Comparison of ENCODE assay signal across 14 cellular contexts in the genomic region with DNA sequence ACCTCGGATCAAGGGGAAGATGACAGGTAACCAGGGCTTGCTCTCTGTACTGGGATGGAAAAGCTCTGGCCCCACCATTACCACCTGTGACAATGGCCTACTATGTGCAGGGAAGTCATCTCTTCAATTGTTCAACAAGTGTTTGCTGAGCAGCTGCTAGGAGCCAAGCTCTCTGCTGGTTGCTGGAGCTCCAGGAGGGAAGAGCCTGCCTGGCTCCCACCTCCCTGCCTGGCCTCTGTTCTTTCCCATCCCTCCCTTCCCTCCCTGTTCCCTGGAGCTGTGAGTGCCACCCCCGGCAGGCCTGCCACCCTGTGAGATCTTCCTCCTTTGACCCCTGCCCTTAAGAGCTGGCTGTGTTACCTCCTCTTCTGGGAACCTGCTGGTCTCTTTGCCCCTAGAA. TPM values are rescaled to one million over a fixed set of nuclear protein-coding genes. Genes with fewer than 3 reads are reported as not detected.
DNase-seq lines count a peak whose midpoint lies in the region; ATAC-seq, FAIRE-seq and TF ChIP-seq lines count a peak whose summit lies in the region.
"Had no signal": no experiment of that assay in that cellular context is flagged by ENCODE, and none has a peak within 500 bp of the region (broad histone marks: within the 10 kb centered on the region; RNA-seq: fewer than 3 reads in every experiment).

No MANE protein-coding gene starts in this region.

- peaks cover 16% of the 10 kb centered on the region for H3K9me3 Mint-ChIP-seq in activated naive CD4-positive, alpha-beta T cell treated with anti-CD3 and anti-CD28 coated beads, Interleukin-2, amount 10 ng/mL, durations not matched to agents 7 days and 5 days

- no peaks in the 10 kb centered on the region for H3K9me1 ChIP-seq in K562 (ENCODE audit: control insufficient read depth, insufficient read depth, low read length)

- intact Hi-C loops in OCI-LY7 (cut with micrococcal nuclease; ENCODE audit: unreplicated experiment) (loop anchor here (5.0 kb wide), 1 partner anchor 61 kb away; the partner anchor contains the start of gene IER5L), K562 (cut with micrococcal nuclease) (no loop called here), spleen (cut with DNase I; ENCODE audit: low total_unique reads) (no loop called here)

- POLR2A ChIA-PET in OCI-LY7 (lab: Charles Lee) = interaction anchor here (0.6 to 0.9 kb wide), 2 partner anchors 9 to 35 kb away, joined by 3 to 5 read pairs; no protein-coding TSS in a partner anchor
- POLR2A ChIA-PET in K562 (lab: Yijun Ruan, JAX) = interaction anchor here (0.6 to 2.0 kb wide), 3 partner anchors 99 to 1207 kb away, joined by 3 to 6 read pairs (median 5); partner anchors contain the start of gene ASS1

- peak overlapping the region; percentile 84 for H3K27ac Mint-ChIP-seq in activated naive CD4-positive, alpha-beta T cell treated with anti-CD3 and anti-CD28 coated beads, Interleukin-2, amount 10 ng/mL, durations not matched to agents 7 days and 5 days
- H3K27ac Mint-ChIP-seq: progenitor cell of endocrine pancreas had no signal

- no peak for TF ChIP-seq EP300 in K562 (IDR thresholded peaks at IDR 0.05; ENCODE audit: low read length)

- H3K79me2 ChIP-seq in OCI-LY7 (ENCODE audit: insufficient read depth, low read depth, low read length) = no peaks in the 10 kb centered on the region
- H3K79me2 ChIP-seq in K562 (ENCODE audit: control insufficient read depth, insufficient read depth, low read length) = no peaks in the 10 kb centered on the region

- 0 out of 2 replicates have a peak, but pooled peaks cover 5% of the 10 kb centered on the region for H3K9me3 ChIP-seq in OCI-LY7 (ENCODE audit: low read length)
- no peaks in the 10 kb centered on the region; the same call in 1 of the 2 replicates for H3K9me3 ChIP-seq in K562 (replicated peaks; ENCODE audit: control insufficient read depth, insufficient read depth, low read depth, low read length)
- H3K9me3 ChIP-seq in spleen = peaks cover 0 to 15% (median 3%) of the 10 kb centered on the region in 8 donors
- H3K9me3 ChIP-seq: SJSA1 had no signal

- H4K20me1 ChIP-seq in OCI-LY7 (ENCODE audit: insufficient read depth, low read length) = no peaks in the 10 kb centered on the region
- H4K20me1 ChIP-seq in K562 (replicated peaks; ENCODE audit: control insufficient read depth, insufficient read depth, low read length) = no peaks in the 10 kb centered on the region

- H3K36me3 ChIP-seq in OCI-LY7 (ENCODE audit: insufficient read depth, low read length) (no peaks in the 10 kb centered on the region), K562 (ENCODE audit: control insufficient read depth, insufficient read depth, low read length) (no peaks in the 10 kb centered on the region), spleen (no peaks in the 10 kb centered on the region)
- H3K36me3 ChIP-seq: SJSA1 had no signal

- no peak for TF ChIP-seq POLR2A in K562 (conservative IDR thresholded peaks at IDR 0.05)
- no peak for TF ChIP-seq POLR2A in spleen (IDR thresholded peaks at IDR 0.05)

- H3K4me3 ChIP-seq in OCI-LY7 (ENCODE audit: low read depth, low read length, poor library complexity, severe bottlenecking) (peak overlapping the region; percentile 56), K562 (no peak overlapping the region), spleen (no peak overlapping the region)
- H3K4me3 ChIP-seq: SJSA1 had no signal

- no peaks in the 10 kb centered on the region for H3K9me2 ChIP-seq in OCI-LY7 (ENCODE audit: insufficient read depth, low read length)

- in situ Hi-C loops in K562 (cut with MboI) = no loop called here

- FAIRE-seq in K562 (lab: Jason Lieb, UNC) = peak; percentile 11
- FAIRE-seq: GM18507 had no signal

- BruUV-seq in OCI-LY7 (replicated peaks; lab: Mats Ljungman, UMichigan) (no TSS peak), K562 (replicated peaks; lab: Mats Ljungman, UMichigan) (no TSS peak)

- H3K27me3 ChIP-seq in K562 (ENCODE audit: control insufficient read depth in 2 of 2, insufficient read depth in 2 of 2, low read length in 2 of 2) = no peaks in the 10 kb centered on the region
- H3K27me3 ChIP-seq in spleen (replicated peaks in 1 of 7) = peaks cover 0 to 3% (median 0%) of the 10 kb centered on the region in 7 donors
- H3K27me3 ChIP-seq: SJSA1 had no signal

- H3K27ac ChIP-seq in OCI-LY7 (ENCODE audit: low read depth, low read length, poor library complexity, severe bottlenecking) = peak overlapping the region; percentile 66
- H3K27ac ChIP-seq in K562 (ENCODE audit: extremely low read depth, low read depth, low read length) = no peak overlapping the region; the same call in 2 of the 3 replicates
- peak overlapping the region in 4 of 8 donors; percentile 51 to 65 (median 52) for H3K27ac ChIP-seq in spleen
- H3K27ac ChIP-seq: SJSA1 had no signal

- WGBS in K562 (ENCODE audit: insufficient coverage, low coverage, missing lambda C conversion rate) = 22% methylated on average over 2 of the region's 2 CpGs
- WGBS in spleen, 5 donors = 67 to 91% (median 79%) methylated on average over 2 of the region's 2 CpGs

- H3K27me3 Mint-ChIP-seq in activated naive CD4-positive, alpha-beta T cell treated with anti-CD3 and anti-CD28 coated beads, Interleukin-2, amount 10 ng/mL, durations not matched to agents 7 days and 5 days = peaks cover 13% of the 10 kb centered on the region

- no peak; the same call in 2 of the 3 replicates for ATAC-seq in K562

- peak overlapping the region; percentile 68 for H3K4me2 ChIP-seq in OCI-LY7 (ENCODE audit: low read length)
- peak overlapping the region; percentile 73 for H3K4me2 ChIP-seq in K562 (ENCODE audit: insufficient read depth, low read length)

- H2AFZ ChIP-seq in OCI-LY7 (ENCODE audit: low read length) (peak overlapping the region; percentile 69; the same call in 1 of the 2 replicates), K562 (ENCODE audit: low read depth, low read length) (peak overlapping the region; percentile 94; the same call in 1 of the 2 replicates)

- H3K9ac ChIP-seq in K562 (ENCODE audit: insufficient read depth in 1 of 2, low read depth in 2 of 2, low read length in 2 of 2) = peak overlapping the region in 1 of 2 experiments; percentile 31; a peak in 1 of 4 replicates

- H3K4me1 Mint-ChIP-seq in activated naive CD4-positive, alpha-beta T cell treated with anti-CD3 and anti-CD28 coated beads, Interleukin-2, amount 10 ng/mL, durations not matched to agents 7 days and 5 days = peaks cover 59% of the 10 kb centered on the region

- H3K36me3 Mint-ChIP-seq in activated naive CD4-positive, alpha-beta T cell treated with anti-CD3 and anti-CD28 coated beads, Interleukin-2, amount 10 ng/mL, durations not matched to agents 7 days and 5 days = peaks cover 5% of the 10 kb centered on the region

- CTCF ChIA-PET in activated naive CD4-positive, alpha-beta T cell treated with anti-CD3 and anti-CD28 coated beads, Interleukin-2, amount 10 ng/mL, durations not matched to agents 7 days and 5 days (lab: Charles Lee) = interaction anchor here (3.7 kb wide), 1 partner anchor 64 kb away, joined by 12 read pairs; no protein-coding TSS in a partner anchor
- CTCF ChIA-PET in OCI-LY7 (lab: Charles Lee; ENCODE audit: unreplicated experiment) = interaction anchor here (0.5 to 1.2 kb wide), 3 partner anchors 17 to 98 kb away, joined by 3 to 4 read pairs (median 3); partner anchors contain the start of gene IER5L
- CTCF ChIA-PET in K562 (lab: Yijun Ruan, JAX; ENCODE audit: low intra/inter-chr PET ratio) = no interaction called here

- no peak for DNase-seq in activated naive CD4-positive, alpha-beta T cell treated with anti-CD3 and anti-CD28 coated beads, Interleukin-2, amount 10 ng/mL, durations not matched to agents 7 days and 5 days
- DNase-seq in activated naive CD4-positive, alpha-beta T cell (lab: John Stamatoyannopoulos, UW) = no peak
- no peak for DNase-seq in OCI-LY7 (ENCODE audit: low spot score)
- no peak for DNase-seq in K562 (ENCODE audit: extremely low read depth in 1 of 4, low spot score in 3 of 4)
- peak; percentile 42 for DNase-seq in spleen
- no peak for DNase-seq in NOMO-1 (lab: John Stamatoyannopoulos, UW; ENCODE audit: unreplicated experiment in 2 of 2)
- DNase-seq in COLO668 (lab: John Stamatoyannopoulos, UW; ENCODE audit: unreplicated experiment) = no peak
- DNase-seq in NCI-H2196 treated with DMSO at 0.1 percent for 48 hours (lab: John Stamatoyannopoulos, UW; ENCODE audit: unreplicated experiment) = no peak
- DNase-seq: DMS153, KG1, NCI-H2227 treated with DMSO at 0.1 percent for 48 hours had no signal

- peaks cover 35% of the 10 kb centered on the region for H3K4me1 ChIP-seq in OCI-LY7 (ENCODE audit: insufficient read depth, low read length, poor library complexity, severe bottlenecking)
- peaks cover 9 to 14% of the 10 kb centered on the region in 2 experiments; a peak in 4 of 5 replicates for H3K4me1 ChIP-seq in K562 (replicated peaks in 1 of 2; ENCODE audit: control insufficient read depth in 2 of 2, insufficient read depth in 2 of 2, low read length in 2 of 2)
- peaks cover 0 to 33% (median 20%) of the 10 kb centered on the region in 6 donors for H3K4me1 ChIP-seq in spleen

- no peak for TF ChIP-seq RAD21 in K562 (CRISPR knock-in tag; conservative IDR thresholded peaks at IDR 0.05 in 1 of 2, IDR thresholded peaks at IDR 0.05 in 1 of 2)

- H3K4me3 Mint-ChIP-seq in activated naive CD4-positive, alpha-beta T cell treated with anti-CD3 and anti-CD28 coated beads, Interleukin-2, amount 10 ng/mL, durations not matched to agents 7 days and 5 days = peak overlapping the region; percentile 72

- TF ChIP-seq CTCF in OCI-LY7 (conservative IDR thresholded peaks at IDR 0.05; ENCODE audit: low read length) = no peak
- TF ChIP-seq CTCF in K562 (IDR thresholded peaks at IDR 0.05 in 2 of 3, conservative IDR thresholded peaks at IDR 0.05 in 1 of 3; ENCODE audit: insufficient read depth in 2 of 3, low read depth in 1 of 3, low read length in 3 of 3) = no peak
- TF ChIP-seq CTCF in spleen (IDR thresholded peaks at IDR 0.05 in 8 of 11, conservative IDR thresholded peaks at IDR 0.05 in 3 of 11) = no peak

RNA-seq across cellular contexts. Expression of gene IER5L, which starts 59.7 kb away (rescaled TPM):
- total RNA-seq in OCI-LY7 (2014; rRNA removed; shearing (Covaris generic)) = 16.9 and 21.2 TPM in 2 replicates
- total RNA-seq in OCI-LY7 (2022) (2.8 and 3.4 TPM in 2 replicates), K562 (2014; rRNA removed) (11.9 and 13.6 TPM in 2 replicates), K562 (2014; rRNA removed; fragmentation: Illumina TruSeq; extraction: Trizol) (0.19 and 0.22 TPM in 2 replicates), K562 (2015; rRNA removed; fragmentation: Illumina TruSeq; extraction: Trizol) (0.76 and 1.3 TPM in 2 replicates), K562 (2021) (4.9 and 5.7 TPM in 2 replicates), spleen (10 to 100 TPM in 2 of 7 donors, 1 to 10 TPM in 5; 3.9 to 10.4 (median 8.7) TPM)
- 0.25 and 1.5 TPM in 2 replicates for total RNA-seq in K562 (2011; cell fraction: chromatin; rRNA removed; ENCODE audit: low replicate concordance)
- total RNA-seq in K562 (2011; cell fraction: nucleolus; rRNA removed) = 2.9 and 4.7 TPM in 2 replicates
- total RNA-seq in K562 (2011; cell fraction: nucleoplasm; rRNA removed) = 1.9 and 2.3 TPM in 2 replicates
- polyA plus RNA-seq in K562 (2011; rRNA removed) (0.52 and 1.6 TPM in 2 replicates), K562 (2014; fragmentation: Illumina TruSeq; extraction: Trizol) (0.25 and 0.29 TPM in 2 replicates), K562 (2014; fragmentation: Nextera tagmentation; extraction: Ambion mirVana) (under 1 TPM; 0.14 to 0.18 TPM), K562 (2014; rRNA removed) (4.0 and 4.7 TPM in 2 replicates), spleen (10 to 100 TPM in 1 of 3 donors, 1 to 10 TPM in 2; 6.9 to 14.0 (median 7.7) TPM)
- polyA plus RNA-seq in K562 (2011; cell fraction: cytosol; rRNA removed) = 2.4 and 5.6 TPM in 2 replicates
- polyA plus RNA-seq in K562 (2011; cell fraction: nucleus; rRNA removed) = 4.3 and 4.5 TPM in 2 replicates
- 1.6 and 2.5 TPM in 2 replicates for polyA plus RNA-seq in K562 (2012)
- 0.32 and 0.48 TPM in 2 replicates for polyA minus RNA-seq in K562 (2011; rRNA and poly(A)+ RNA removed)
- 1.7 and 3.7 TPM in 2 replicates for polyA minus RNA-seq in K562 (2011; cell fraction: cytosol; rRNA and poly(A)+ RNA removed)
- polyA minus RNA-seq in K562 (2011; cell fraction: nucleus; rRNA and poly(A)+ RNA removed) = 3.2 and 4.7 TPM in 2 replicates
